Comparison of ENCODE assay signal across 31 cellular contexts in the genomic region with DNA sequence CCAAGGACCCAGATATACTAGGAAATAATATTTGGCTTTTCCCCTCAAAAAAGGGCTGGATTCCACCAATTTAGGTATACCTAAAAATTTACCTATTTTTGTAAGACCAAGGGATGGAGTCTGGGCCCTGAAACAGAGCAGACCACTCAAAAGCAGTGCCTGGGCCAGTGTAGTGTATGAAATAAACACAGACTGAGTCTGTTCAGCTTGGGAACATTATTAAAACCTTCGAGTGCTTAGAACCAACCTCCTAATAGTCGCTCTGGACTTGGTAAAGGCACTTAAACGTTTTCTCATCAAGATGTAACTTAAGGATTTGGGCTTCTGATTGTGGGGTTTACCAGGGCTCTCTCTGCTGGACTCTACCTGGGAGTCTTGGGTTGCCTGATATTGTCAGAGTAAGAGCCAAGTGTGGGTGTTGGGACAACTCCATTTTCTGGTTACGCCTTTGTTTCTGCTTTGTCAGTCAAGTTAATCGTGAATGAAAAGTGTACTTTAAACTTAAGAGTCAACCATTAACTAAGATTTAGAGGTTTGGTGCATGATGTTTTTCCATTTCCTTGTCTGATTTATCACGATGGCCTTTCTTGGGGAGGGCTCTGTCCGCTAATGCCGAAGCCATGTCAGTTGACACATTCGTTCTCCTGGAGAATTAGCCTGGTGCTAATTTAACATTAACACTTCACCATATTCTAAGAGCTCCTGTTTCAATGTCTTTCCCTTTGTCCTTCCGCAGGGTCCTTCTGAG.
A peak's percentile ranks its signal among the peaks of the same experiment; 100 is the strongest.
DNase-seq lines count a peak whose midpoint lies in the region; ATAC-seq, FAIRE-seq and TF ChIP-seq lines count a peak whose summit lies in the region.
"Had no signal": no experiment of that assay in that cellular context is flagged by ENCODE, and none has a peak within 500 bp of the region (broad histone marks: within the 10 kb centered on the region; RNA-seq: fewer than 3 reads in every experiment).

No MANE protein-coding gene starts in this region.

- H3K4me2 ChIP-seq in hepatocyte: peak overlapping the region; percentile 6
- no peak overlapping the region for H3K4me2 ChIP-seq in mesenchymal stem cell (ENCODE audit: low read length, poor library complexity, severe bottlenecking)
- H3K4me2 ChIP-seq in SK-N-SH: no peak overlapping the region
- H3K4me2 ChIP-seq: BLaER1, PC-9 had no signal

- peak; percentile 56 for DNase-seq in hepatocyte (ENCODE audit: low spot score)
- no peak for DNase-seq in mesenchymal stem cell
- peak; percentile 94 for DNase-seq in small intestine
- no peak for DNase-seq in cerebellum (ENCODE audit: low spot score)
- DNase-seq in SK-N-SH: no peak
- DNase-seq in SIG-M5 treated with dmso at 0.1 percent for 504 hours (lab: John Stamatoyannopoulos, UW; ENCODE audit: unreplicated experiment): no peak
- DNase-seq: activated CD4-positive, alpha-beta T cell treated with anti-CD3 and anti-CD28 coated beads, Interleukin-2, amount 50 U/mL, for 1 hour; activated naive CD4-positive, alpha-beta T cell treated with Interleukin-2 at 50 U/mL for 16 hours; cerebellar nuclear complex; DMS79; GF-D8; IMR-90; left cardiac atrium; NCI-H187; NCI-H526; NK-92 treated with Interleukin-12 subunit alpha and Interleukin-12 subunit beta, amount 100 ng/mL, for 24 hours; ovary; PC-9; right cardiac atrium; SHP77; stimulated activated CD4-positive, alpha-beta T cell treated with anti-CD3 and anti-CD28 coated beads, Interleukin-12 subunit alpha, Interleukin-12 subunit beta, amount 100 ng/mL, for 4 hours; stimulated activated CD4-positive, alpha-beta T cell treated with anti-CD3 and anti-CD28 coated beads, Interleukin-4, amount 100 ng/mL, for 1 hour; substantia nigra had no signal

- no peak overlapping the region for H4K8ac ChIP-seq in mesenchymal stem cell (ENCODE audit: low read length)

- H2BK12ac ChIP-seq in mesenchymal stem cell (ENCODE audit: low read length in 2 of 2): no peak overlapping the region

- H3K23ac ChIP-seq in mesenchymal stem cell (ENCODE audit: low read length in 2 of 2): no peak overlapping the region

- no peaks in the 10 kb centered on the region for H3K79me1 ChIP-seq in mesenchymal stem cell (replicated peaks; ENCODE audit: low read length, poor library complexity, severe bottlenecking)

- TF ChIP-seq EP300 in SK-N-SH (IDR thresholded peaks at IDR 0.05; ENCODE audit: borderline replicate concordance in 1 of 2, low read depth in 1 of 2, low read length in 1 of 2): no peak

- CTCF ChIA-PET in SK-N-SH (lab: Yijun Ruan, JAX): interaction anchor here (0.8 to 1.4 kb wide), 5 partner anchors 10 to 271 kb away, joined by 3 to 8 read pairs (median 4); no protein-coding TSS in a partner anchor

- H3K36me3 ChIP-seq in HUES48 (ENCODE audit: control insufficient read depth, insufficient read depth, low read length) (peaks cover 4% of the 10 kb centered on the region; the same call in 1 of the 2 replicates), hepatocyte (replicated peaks; ENCODE audit: insufficient read depth, low read depth) (no peaks in the 10 kb centered on the region), mesenchymal stem cell (ENCODE audit: control insufficient read depth in 1 of 2, insufficient read depth in 2 of 2, low read depth in 1 of 2, low read length in 2 of 2) (peaks cover 8 to 45% of the 10 kb centered on the region in 2 experiments), small intestine (ENCODE audit: control insufficient read depth in 2 of 2, insufficient read depth in 2 of 2, low read length in 2 of 2) (no peaks in the 10 kb centered on the region), SK-N-SH (replicated peaks in 1 of 2; ENCODE audit: control insufficient read depth in 1 of 2, insufficient read depth in 2 of 2, low read length in 1 of 2) (peaks cover 29 to 54% of the 10 kb centered on the region in 2 experiments)
- H3K36me3 ChIP-seq: BLaER1, HAP-1, ovary had no signal

- peak overlapping the region; percentile 49 for H2BK5ac ChIP-seq in mesenchymal stem cell (ENCODE audit: low read depth, low read length, poor library complexity, severe bottlenecking)

- H3K9ac ChIP-seq in HUES48 (ENCODE audit: low read depth, low read length) (no peak overlapping the region), mesenchymal stem cell (ENCODE audit: low read length) (no peak overlapping the region), SK-N-SH (no peak overlapping the region)
- H3K9ac ChIP-seq: BLaER1 had no signal

- H3K4me1 ChIP-seq in HUES48 (ENCODE audit: control insufficient read depth, insufficient read depth, low read length) (no peaks in the 10 kb centered on the region), hepatocyte (ENCODE audit: insufficient read depth) (peaks cover 36% of the 10 kb centered on the region), mesenchymal stem cell (ENCODE audit: control insufficient read depth, insufficient read depth, low read depth, low read length) (peaks cover 7% of the 10 kb centered on the region), small intestine (ENCODE audit: control insufficient read depth in 2 of 2, insufficient read depth in 1 of 2, low read depth in 1 of 2, low read length in 1 of 2) (peaks cover 2 to 5% of the 10 kb centered on the region in 2 donors), SK-N-SH (ENCODE audit: control insufficient read depth in 1 of 2, insufficient read depth in 2 of 2, low read depth in 1 of 2, low read length in 1 of 2) (peaks cover 0 to 6% of the 10 kb centered on the region in 2 experiments; a peak in 1 of 4 replicates)
- H3K4me1 ChIP-seq: BLaER1, HAP-1 had no signal

- TF ChIP-seq CTCF in hepatocyte (IDR thresholded peaks at IDR 0.05; ENCODE audit: poor library complexity) (no peak), SK-N-SH (IDR thresholded peaks at IDR 0.05) (no peak)

- H3K9me2 ChIP-seq in hepatocyte (replicated peaks; ENCODE audit: insufficient read depth) (no peaks in the 10 kb centered on the region), SK-N-SH (no peaks in the 10 kb centered on the region)

- no peak overlapping the region for H2BK15ac ChIP-seq in mesenchymal stem cell (ENCODE audit: low read depth, poor library complexity, severe bottlenecking)

- WGBS in hepatocyte (ENCODE audit: low lambda C conversion rate, missing lambda C conversion rate): 62% methylated on average over 10 of the region's 10 CpGs
- 90% methylated on average over 10 of the region's 10 CpGs for WGBS in mesenchymal stem cell
- 17 to 63% (median 35%) methylated on average over 10 of the region's 10 CpGs for WGBS in small intestine, 3 donors
- WGBS in SK-N-SH (ENCODE audit: low lambda C conversion rate): 84% methylated on average over 10 of the region's 10 CpGs

- POLR2A ChIA-PET in SK-N-SH (lab: Yijun Ruan, JAX): no interaction called here

- no peak overlapping the region for H3K4ac ChIP-seq in mesenchymal stem cell (ENCODE audit: low read depth in 1 of 2, low read length in 2 of 2)

- no peak for TF ChIP-seq RAD21 in SK-N-SH (IDR thresholded peaks at IDR 0.05; ENCODE audit: low read length)

- FAIRE-seq in small intestine (lab: Jason Lieb, UNC): no peak

- no peak overlapping the region for H4K91ac ChIP-seq in mesenchymal stem cell (ENCODE audit: low read length)

- H4K20me1 ChIP-seq in hepatocyte (ENCODE audit: insufficient read depth, poor library complexity, severe bottlenecking) (no peaks in the 10 kb centered on the region), SK-N-SH (ENCODE audit: insufficient read depth) (no peaks in the 10 kb centered on the region)
- H4K20me1 ChIP-seq: BLaER1 had no signal

- H3K4me3 ChIP-seq in HUES48 (ENCODE audit: low read depth, low read length): no peak overlapping the region
- H3K4me3 ChIP-seq in hepatocyte: no peak overlapping the region
- H3K4me3 ChIP-seq in mesenchymal stem cell (ENCODE audit: insufficient read depth in 1 of 2, low read depth in 1 of 2, low read length in 2 of 2): no peak overlapping the region
- H3K4me3 ChIP-seq in small intestine (ENCODE audit: low read depth in 1 of 2, low read length in 2 of 2): no peak overlapping the region
- no peak overlapping the region for H3K4me3 ChIP-seq in SK-N-SH (ENCODE audit: low read depth in 2 of 2, low read length in 1 of 2)
- H3K4me3 ChIP-seq: BLaER1, HAP-1, ovary, PC-9 had no signal

- H3K27me3 ChIP-seq in HUES48 (ENCODE audit: control insufficient read depth, insufficient read depth, low read length) (no peaks in the 10 kb centered on the region), hepatocyte (no peaks in the 10 kb centered on the region), mesenchymal stem cell (ENCODE audit: control insufficient read depth in 1 of 2, insufficient read depth in 1 of 2, low read length in 2 of 2) (no peaks in the 10 kb centered on the region), small intestine (ENCODE audit: control insufficient read depth in 2 of 2, insufficient read depth in 2 of 2, low read length in 2 of 2) (no peaks in the 10 kb centered on the region), SK-N-SH (ENCODE audit: insufficient read depth) (no peaks in the 10 kb centered on the region)
- H3K27me3 ChIP-seq: BLaER1, ovary had no signal

- H3F3A ChIP-seq in SK-N-SH (replicated peaks; ENCODE audit: insufficient read depth): peaks cover 20% of the 10 kb centered on the region

- H3K18ac ChIP-seq in mesenchymal stem cell (ENCODE audit: low read depth in 1 of 2, low read length in 2 of 2): no peak overlapping the region

- H3K27ac ChIP-seq in HUES48 (ENCODE audit: low read depth, low read length) (peak overlapping the region; percentile 49), hepatocyte (peak overlapping the region; percentile 94), mesenchymal stem cell (ENCODE audit: low read length, poor library complexity, severe bottlenecking) (peak overlapping the region; percentile 83), small intestine (ENCODE audit: low read depth in 1 of 2, low read length in 1 of 2) (peak overlapping the region; percentile 86 to 90), SK-N-SH (ENCODE audit: low read depth in 2 of 2, low read length in 1 of 2) (no peak overlapping the region)
- H3K27ac ChIP-seq: BLaER1, epithelial cell of prostate, HL-60, ovary, PC-9 had no signal

- H2BK120ac ChIP-seq in mesenchymal stem cell (ENCODE audit: low read depth, low read length): no peak overlapping the region

- no peak overlapping the region for H3K14ac ChIP-seq in mesenchymal stem cell (ENCODE audit: low read length in 2 of 2)

- ATAC-seq in HG03520 (IDR thresholded peaks at IDR 0.05; ENCODE audit: unreplicated experiment): no peak
- ATAC-seq: left cardiac atrium; right cardiac atrium; stimulated activated effector memory CD8-positive, alpha-beta T cell treated with anti-CD3 and anti-CD28 coated beads, Interleukin-12 subunit alpha, Interleukin-12 subunit beta, amount 100 ng/mL, for 72 hours; WTC11 had no signal

- H2AFZ ChIP-seq in hepatocyte (no peak overlapping the region), mesenchymal stem cell (ENCODE audit: low read depth, low read length) (no peak overlapping the region), SK-N-SH (ENCODE audit: low read depth) (no peak overlapping the region)
- H2AFZ ChIP-seq: PC-9 had no signal

- H2AK5ac ChIP-seq in mesenchymal stem cell (ENCODE audit: low read length, severe bottlenecking): peak overlapping the region; percentile 49

- H3K9me3 ChIP-seq in HUES48 (ENCODE audit: control insufficient read depth, insufficient read depth, low read length): no peaks in the 10 kb centered on the region
- H3K9me3 ChIP-seq in hepatocyte (ENCODE audit: low read depth): no peaks in the 10 kb centered on the region
- H3K9me3 ChIP-seq in mesenchymal stem cell (ENCODE audit: control insufficient read depth, low read length): no peaks in the 10 kb centered on the region
- no peaks in the 10 kb centered on the region for H3K9me3 ChIP-seq in small intestine (ENCODE audit: control insufficient read depth, low read depth)
- H3K9me3 ChIP-seq in SK-N-SH: no peaks in the 10 kb centered on the region
- H3K9me3 ChIP-seq: BLaER1, HAP-1, ovary had no signal

- H3K79me2 ChIP-seq in hepatocyte (no peaks in the 10 kb centered on the region), SK-N-SH (ENCODE audit: insufficient read depth) (no peaks in the 10 kb centered on the region)

Comparison
In these comparisons a context has a peak if more than half of its experiments do, and no peak if none do; other contexts are left out.
1. H3K27ac ChIP-seq: peak in HUES48 (single experiment), hepatocyte (single experiment), mesenchymal stem cell (single experiment) and small intestine (2 of 2); none in SK-N-SH (0 of 2).
2. DNase-seq: peak in hepatocyte (single experiment) and small intestine (single experiment); none in mesenchymal stem cell (single experiment), cerebellum (single experiment), SK-N-SH (single experiment) and SIG-M5 treated with dmso at 0.1 percent for 504 hours (single experiment).